Comparison of ENCODE assay signal across 19 cellular contexts in the genomic region with DNA sequence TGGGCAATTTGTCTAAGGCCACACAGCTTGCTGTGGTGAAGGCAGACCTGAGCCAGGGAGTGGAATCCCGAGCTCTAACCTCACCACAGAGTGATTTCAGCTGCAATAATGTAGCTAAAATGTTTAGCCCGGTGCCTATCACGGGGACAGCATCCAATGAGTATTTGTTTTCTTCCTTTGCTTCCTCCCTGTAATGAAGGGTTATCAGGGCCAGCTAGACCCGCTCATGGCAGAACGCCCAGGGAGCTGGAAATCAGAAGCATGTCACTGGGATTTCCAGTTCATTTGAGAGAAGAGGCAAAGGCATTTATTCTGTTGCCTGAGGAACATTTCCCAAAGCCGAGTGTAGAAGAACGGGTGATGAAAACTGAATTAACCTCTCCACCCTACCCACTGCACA.
"Had no signal": no experiment of that assay in that cellular context is flagged by ENCODE, and none has a peak within 500 bp of the region (broad histone marks: within the 10 kb centered on the region; RNA-seq: fewer than 3 reads in every experiment).

No MANE protein-coding gene starts in this region.

- FAIRE-seq: keratinocyte had no signal

- H3K36me3 ChIP-seq: brain microvascular endothelial cell, colonic mucosa, left lung, spleen, thyroid gland had no signal

- H3K4me3 ChIP-seq: colonic mucosa, left lung, spleen, thyroid gland had no signal

- H3K9me3 ChIP-seq: colonic mucosa, left lung, spleen, thyroid gland had no signal

- DNase-seq: activated CD4-positive, alpha-beta memory T cell treated with anti-CD3 and anti-CD28 coated beads, Interleukin-2, amount 10 ng/mL, durations not matched to agents 7 days and 5 days; activated CD4-positive, alpha-beta T cell treated with anti-CD3 and anti-CD28 coated beads for 48 hours; activated CD4-positive, CD25-positive, alpha-beta regulatory T cell; activated CD8-positive, alpha-beta memory T cell treated with anti-CD3 and anti-CD28 coated beads, Interleukin-2, amount 10 ng/mL, durations not matched to agents 7 days and 5 days; activated naive CD4-positive, alpha-beta T cell; brain microvascular endothelial cell; colonic mucosa; foreskin keratinocyte; left lung; mesenchymal stem cell; naive thymus-derived CD8-positive, alpha-beta T cell; spleen; stimulated activated naive B cell treated with anti-CD40 and anti-IgM and Interleukin-4, amounts not matched to agents 10 μg/mL and 1 μg/mL and 100 μg/mL, for 72 hours; T-helper 1 cell; T-helper 9 cell; thyroid gland had no signal

- H3K79me2 ChIP-seq: parathyroid adenoma had no signal

- H3K27me3 ChIP-seq: brain microvascular endothelial cell, colonic mucosa, foreskin keratinocyte, left lung, thyroid gland had no signal

- H3K9ac ChIP-seq: parathyroid adenoma had no signal

- H2AFZ ChIP-seq: parathyroid adenoma had no signal

- H3K27ac ChIP-seq: brain microvascular endothelial cell, colonic mucosa, foreskin keratinocyte, left lung, parathyroid adenoma, spleen, thyroid gland had no signal

- H3K4me1 ChIP-seq: colonic mucosa, foreskin keratinocyte, left lung, parathyroid adenoma, thyroid gland had no signal

- ATAC-seq: activated CD8-positive, alpha-beta memory T cell treated with anti-CD3 and anti-CD28 coated beads, Interleukin-2, amount 10 ng/mL, durations not matched to agents 7 days and 5 days; activated T-helper 17 cell treated with anti-CD3 and anti-CD28 coated beads, Interleukin-2, amount 50 U/mL, for 72 hours; foreskin keratinocyte; left lung; naive thymus-derived CD8-positive, alpha-beta T cell; stimulated activated naive B cell treated with anti-CD40 and anti-IgM and Interleukin-4, amounts not matched to agents 10 μg/mL and 1 μg/mL and 100 μg/mL, for 72 hours had no signal
